Comparison of ENCODE assay signal across 21 cellular contexts in genomic region chr11:84164722-84165121, GRCh38.
"Had no signal": no experiment of that assay in that cellular context is flagged by ENCODE, and none has a peak within 500 bp of the region (broad histone marks: within the 10 kb centered on the region; RNA-seq: fewer than 3 reads in every experiment).

No MANE protein-coding gene starts in this region.

- H3K36me3 Mint-ChIP-seq: memory B cell had no signal

- FAIRE-seq: bronchial epithelial cell had no signal

- ATAC-seq: natural killer cell, sciatic nerve, upper lobe of right lung had no signal

- H3K4me3 Mint-ChIP-seq: dendritic cell treated with granulocyte-macrophage colony-stimulating factor and Interleukin-4, amounts not matched to agents 40 ng/mL and 50 ng/mL, for 4 days; memory B cell; natural killer cell; stimulated activated naive CD8-positive, alpha-beta T cell treated with anti-CD3 and anti-CD28 coated beads, Interleukin-15, Interleukin-2, amounts not matched to agents 100 ng/mL and 50 ng/mL, for 24 hours had no signal

- H3K27me3 Mint-ChIP-seq: dendritic cell treated with granulocyte-macrophage colony-stimulating factor and Interleukin-4, amounts not matched to agents 40 ng/mL and 50 ng/mL, for 4 days; memory B cell; progenitor cell of endocrine pancreas; stimulated activated naive CD8-positive, alpha-beta T cell treated with anti-CD3 and anti-CD28 coated beads, Interleukin-15, Interleukin-2, amounts not matched to agents 100 ng/mL and 50 ng/mL, for 24 hours had no signal

- H3K9me3 ChIP-seq: left ventricle myocardium inferior, testis, upper lobe of right lung had no signal

- H3K27me3 ChIP-seq: spleen, testis, upper lobe of right lung had no signal

- H3K4me1 ChIP-seq: left ventricle myocardium inferior, spleen, testis, upper lobe of right lung had no signal

- H3K4me1 Mint-ChIP-seq: memory B cell, natural killer cell had no signal

- H3K27ac Mint-ChIP-seq: dendritic cell treated with granulocyte-macrophage colony-stimulating factor and Interleukin-4, amounts not matched to agents 40 ng/mL and 50 ng/mL, for 4 days; memory B cell; natural killer cell; progenitor cell of endocrine pancreas; stimulated activated naive CD8-positive, alpha-beta T cell treated with anti-CD3 and anti-CD28 coated beads, Interleukin-15, Interleukin-2, amounts not matched to agents 100 ng/mL and 50 ng/mL, for 24 hours had no signal

- H3K36me3 ChIP-seq: left ventricle myocardium inferior, spleen, upper lobe of right lung had no signal

- H3K4me3 ChIP-seq: left ventricle myocardium inferior, spleen, testis, upper lobe of right lung had no signal

- H3K27ac ChIP-seq: left ventricle myocardium inferior, spleen, testis, upper lobe of right lung, VCaP had no signal

- DNase-seq: activated CD4-positive, alpha-beta T cell treated with anti-CD3 and anti-CD28 coated beads for 1 hour; activated CD4-positive, alpha-beta T cell treated with anti-CD3 and anti-CD28 coated beads, Interleukin-2, amount 50 U/mL, for 4 hours; activated naive CD4-positive, alpha-beta T cell treated with Interleukin-2 at 50 U/mL for 16 hours; activated T-cell treated with anti-CD3 and anti-CD28 coated beads for 4 hours; anterior cingulate cortex; erythroblast; islet precursor cell; left ventricle myocardium inferior; natural killer cell; spleen; T-helper 1 cell; T1000; testis; upper lobe of right lung had no signal
